Comparison of ENCODE assay signal across 8 cellular contexts in genomic region chr1:36450270-36450918, GRCh38. TPM values are rescaled to one million over a fixed set of nuclear protein-coding genes. Genes with fewer than 3 reads are reported as not detected.
DNase-seq lines count a peak whose midpoint lies in the region; ATAC-seq and TF ChIP-seq lines count a peak whose summit lies in the region.

Gene OSCP1 (minus strand): TSS chr1:36450451. CDS start chr1:36450369, 82 bp downstream.

- intact Hi-C loops in left cardiac atrium (cut with DNase I) (no loop called here), posterior cingulate gyrus (cut with DNase I) (loop anchor here (2.0 kb wide), 1 partner anchor 14 kb away; the partner anchor contains the start of gene MRPS15)

- H3K9me3 ChIP-seq in upper lobe of left lung, result no peaks in the 10 kb centered on the region

- H3K4me3 ChIP-seq in GM12864 (ENCODE audit: low read depth, low read length) (peak within 1 kb of the TSS; percentile 74), upper lobe of left lung (peak within 1 kb of the TSS; percentile 47 to 71 (median 64))

- H3K27me3 ChIP-seq in upper lobe of left lung, result no peaks in the 10 kb centered on the region

- H3K36me3 ChIP-seq in upper lobe of left lung, result peaks cover 0 to 12% (median 10%) of the 10 kb centered on the region in 4 donors

- WGBS in upper lobe of left lung, 2 donors, result 0 to 4% methylated on average over 15 to 46 of the region's 48 CpGs

- TF ChIP-seq CTCF in GM12864 (IDR thresholded peaks at IDR 0.05; ENCODE audit: low read depth, low read length, missing control alignments), result no peak
- no peak for TF ChIP-seq CTCF in upper lobe of left lung (IDR thresholded peaks at IDR 0.05)

- ATAC-seq in HG02678 (IDR thresholded peaks at IDR 0.05; ENCODE audit: unreplicated experiment) (peak; percentile 99), left cardiac atrium (peak; percentile 99), upper lobe of left lung (ENCODE audit: low FRiP score in 2 of 2) (peak; percentile 98 to 99)

- TF ChIP-seq EP300 in upper lobe of left lung (IDR thresholded peaks at IDR 0.05), result no peak

- peak within 1 kb of the TSS; percentile 93 to 98 (median 95) for H3K27ac ChIP-seq in upper lobe of left lung

- peaks cover 4 to 12% (median 9%) of the 10 kb centered on the region in 4 donors for H3K4me1 ChIP-seq in upper lobe of left lung

- TF ChIP-seq POLR2A in upper lobe of left lung (IDR thresholded peaks at IDR 0.05), result peak in 3 of 4 donors; percentile 81 to 97 (median 94)

- peak; percentile 85 for DNase-seq in GM12864 (ENCODE audit: low read depth)
- peak; percentile 96 to 97 (median 97) for DNase-seq in NCI-H1417 (lab: John Stamatoyannopoulos, UW)
- DNase-seq in T-helper 1 cell, result peak; percentile 73 to 91 (median 81)
- DNase-seq in amygdala (lab: John Stamatoyannopoulos, UW), result peak; percentile 61 to 96 (median 88)
- DNase-seq in left cardiac atrium, result peak; percentile 96
- DNase-seq in posterior cingulate gyrus, result peak; percentile 88 to 99 (median 93)
- DNase-seq in upper lobe of left lung, result peak; percentile 95 to 98

RNA-seq across cellular contexts. Expression of gene OSCP1, which starts in this region (rescaled TPM):
- total RNA-seq in left cardiac atrium, result 1 to 10 TPM; 5.9 to 6.4 TPM
- total RNA-seq in upper lobe of left lung, result 10 to 100 TPM; 11.8 to 28.2 (median 13.6) TPM

Comparison
In these comparisons a context has a peak if more than half of its experiments do, and no peak if none do; other contexts are left out.
1. Peak in every context shown above with its lines: DNase-seq, ATAC-seq, H3K4me3 ChIP-seq and H3K27ac ChIP-seq.